Comparison of ENCODE assay signal across 18 cellular contexts in genomic region chr4:41124916-41125548, GRCh38.
DNase-seq lines count a peak whose midpoint lies in the region; ATAC-seq, FAIRE-seq and TF ChIP-seq lines count a peak whose summit lies in the region.
"Had no signal": no experiment of that assay in that cellular context is flagged by ENCODE, and none has a peak within 500 bp of the region (broad histone marks: within the 10 kb centered on the region; RNA-seq: fewer than 3 reads in every experiment).

No MANE protein-coding gene starts in this region.

- in situ Hi-C loops in mammary epithelial cell (cut with MboI; ENCODE audit: low sequenced_read_pairs in 2 of 2), result no loop called here

- no peaks in the 10 kb centered on the region for H3K9me3 ChIP-seq in HUES6 (ENCODE audit: control insufficient read depth, insufficient read depth, low read depth, low read length)
- H3K9me3 ChIP-seq in mammary epithelial cell (replicated peaks; ENCODE audit: insufficient read depth, low read length), result no peaks in the 10 kb centered on the region
- no peaks in the 10 kb centered on the region for H3K9me3 ChIP-seq in lower lobe of right lung
- no peaks in the 10 kb centered on the region for H3K9me3 ChIP-seq in upper lobe of left lung
- H3K9me3 ChIP-seq in vagina, result no peaks in the 10 kb centered on the region
- H3K9me3 ChIP-seq: transverse colon had no signal

- whole genome bisulfite sequencing in mammary epithelial cell (ENCODE audit: low coverage, missing lambda C conversion rate), result 33% methylated on average over 3 of the region's 3 CpGs
- WGBS in upper lobe of left lung, 2 donors, result 55 to 62% methylated on average over 3 of the region's 3 CpGs

- dilution Hi-C loops in mammary epithelial cell (cut with HindIII; ENCODE audit: low sequenced_read_pairs), result no loop called here

- peaks cover 23% of the 10 kb centered on the region for H3K4me1 ChIP-seq in HUES6 (ENCODE audit: control insufficient read depth, insufficient read depth, low read length)
- peaks cover 43% of the 10 kb centered on the region for H3K4me1 ChIP-seq in mammary epithelial cell (ENCODE audit: insufficient read depth, low read length)
- peaks cover 38% of the 10 kb centered on the region for H3K4me1 ChIP-seq in lower lobe of right lung
- H3K4me1 ChIP-seq in upper lobe of left lung, result peaks cover 6 to 41% (median 22%) of the 10 kb centered on the region in 4 donors
- peaks cover 18% of the 10 kb centered on the region for H3K4me1 ChIP-seq in vagina

- no peak for FAIRE-seq in GM12892 (lab: Jason Lieb, UNC)

- peaks cover 83% of the 10 kb centered on the region for H3K79me2 ChIP-seq in mammary epithelial cell (ENCODE audit: insufficient read depth, low read length)

- H3K36me3 ChIP-seq in HUES6 (ENCODE audit: control insufficient read depth, insufficient read depth, low read length) (no peaks in the 10 kb centered on the region), mammary epithelial cell (ENCODE audit: insufficient read depth, low read length) (no peaks in the 10 kb centered on the region), lower lobe of right lung (no peaks in the 10 kb centered on the region), upper lobe of left lung (no peaks in the 10 kb centered on the region), vagina (no peaks in the 10 kb centered on the region)
- H3K36me3 ChIP-seq: transverse colon had no signal

- BruUV-seq in mammary epithelial cell (replicated peaks; lab: Mats Ljungman, UMichigan), result no TSS peak

- H3K27me3 ChIP-seq in HUES6 (ENCODE audit: control insufficient read depth, insufficient read depth, low read length) (no peaks in the 10 kb centered on the region), mammary epithelial cell (ENCODE audit: insufficient read depth, low read length) (no peaks in the 10 kb centered on the region), lower lobe of right lung (ENCODE audit: low read depth) (no peaks in the 10 kb centered on the region), upper lobe of left lung (no peaks in the 10 kb centered on the region), vagina (no peaks in the 10 kb centered on the region)
- H3K27me3 ChIP-seq: transverse colon had no signal

- H3K9ac ChIP-seq in HUES6 (ENCODE audit: low read length), result no peak overlapping the region
- H3K9ac ChIP-seq in mammary epithelial cell (ENCODE audit: insufficient read depth, low read length), result peak overlapping the region; percentile 73

- H3K27ac ChIP-seq in HUES6 (ENCODE audit: low read depth, low read length), result peak overlapping the region; percentile 63; the same call in 1 of the 2 replicates
- peak overlapping the region; percentile 96 for H3K27ac ChIP-seq in mammary epithelial cell (ENCODE audit: insufficient read depth, low read depth, low read length)
- H3K27ac ChIP-seq in lower lobe of right lung, result peak overlapping the region; percentile 70
- H3K27ac ChIP-seq in upper lobe of left lung, result peak overlapping the region; percentile 40 to 76 (median 48)
- H3K27ac ChIP-seq in vagina, result no peak overlapping the region

- H3K4me3 ChIP-seq in HUES6 (ENCODE audit: low read depth, low read length) (no peak overlapping the region), mammary epithelial cell (replicated peaks in 1 of 3; ENCODE audit: insufficient read depth in 1 of 3, low read depth in 2 of 3, low read length in 3 of 3) (no peak overlapping the region), lower lobe of right lung (no peak overlapping the region), upper lobe of left lung (no peak overlapping the region), vagina (no peak overlapping the region)
- H3K4me3 ChIP-seq: transverse colon had no signal

- peak; percentile 63 for DNase-seq in mammary epithelial cell
- DNase-seq in lower lobe of right lung, result no peak
- no peak for DNase-seq in upper lobe of left lung
- no peak for DNase-seq in GM12892 (ENCODE audit: insufficient read length)
- no peak for DNase-seq in vagina (ENCODE audit: extremely low spot score in 2 of 2)
- DNase-seq: activated CD4-positive, alpha-beta T cell treated with anti-CD3 and anti-CD28 coated beads, Interleukin-2, amount 50 U/mL, for 1 hour; activated T-cell treated with anti-CD3 and anti-CD28 coated beads, Interleukin-2, amount 50 U/mL, for 4 hours; cortex of kidney; GF-D8; Kasumi-1; NCI-H187; NCI-H774; RPMI8226; stimulated activated CD4-positive, alpha-beta T cell treated with anti-CD3 and anti-CD28 coated beads, Interleukin-1b, Interleukin-23, amount 100 ng/mL, for 48 hours; T-helper 2 cell; transverse colon had no signal

- peak overlapping the region; percentile 65 for H3K4me2 ChIP-seq in mammary epithelial cell (ENCODE audit: insufficient read depth, low read depth, low read length)

- TF ChIP-seq EP300 in upper lobe of left lung (IDR thresholded peaks at IDR 0.05), result peak in 1 of 4 donors; percentile 24

- intact Hi-C loops in mammary epithelial cell (cut with micrococcal nuclease) (loop anchor here (1.0 to 5.0 kb wide), 3 partner anchors 35 to 133 kb away; no protein-coding TSS in a partner anchor), lower lobe of right lung (cut with DNase I) (no loop called here), vagina (cut with DNase I) (no loop called here)

- ATAC-seq in lower lobe of right lung (peak; percentile 70 to 73), upper lobe of left lung (ENCODE audit: low FRiP score in 2 of 2) (peak in 1 of 2 donors; percentile 71), GM19397 (IDR thresholded peaks at IDR 0.05; ENCODE audit: unreplicated experiment) (no peak)
- ATAC-seq: activated T-cell treated with anti-CD3 and anti-CD28 coated beads, Interleukin-2, amount 50 U/mL, for 4 hours had no signal

- CTCF ChIA-PET in mammary epithelial cell (lab: Charles Lee; ENCODE audit: low non-redundant PET), result interaction anchor here (0.6 to 1.0 kb wide), 2 partner anchors 35 to 89 kb away, joined by 3 to 4 read pairs; partner anchors contain the start of gene APBB2

- no peak for TF ChIP-seq CTCF in mammary epithelial cell (conservative IDR thresholded peaks at IDR 0.05 in 1 of 2, IDR thresholded peaks at IDR 0.05 in 1 of 2; ENCODE audit: extremely low read depth in 1 of 2, insufficient read depth in 1 of 2, low read depth in 1 of 2, low read length in 2 of 2)
- no peak for TF ChIP-seq CTCF in lower lobe of right lung (IDR thresholded peaks at IDR 0.05)
- no peak for TF ChIP-seq CTCF in upper lobe of left lung (IDR thresholded peaks at IDR 0.05)
- TF ChIP-seq CTCF in vagina (IDR thresholded peaks at IDR 0.05), result no peak

- TF ChIP-seq POLR2A in upper lobe of left lung (IDR thresholded peaks at IDR 0.05), result no peak
- TF ChIP-seq POLR2A in GM12892 (IDR thresholded peaks at IDR 0.05; ENCODE audit: low read depth, low read length), result no peak
- no peak for TF ChIP-seq POLR2A in vagina (IDR thresholded peaks at IDR 0.05)

- H4K20me1 ChIP-seq in mammary epithelial cell (ENCODE audit: insufficient read depth, low read length), result no peaks in the 10 kb centered on the region

- H2AFZ ChIP-seq in mammary epithelial cell (ENCODE audit: low read depth, low read length), result no peak overlapping the region
